Comparison of ENCODE assay signal across 22 cellular contexts in the genomic region with DNA sequence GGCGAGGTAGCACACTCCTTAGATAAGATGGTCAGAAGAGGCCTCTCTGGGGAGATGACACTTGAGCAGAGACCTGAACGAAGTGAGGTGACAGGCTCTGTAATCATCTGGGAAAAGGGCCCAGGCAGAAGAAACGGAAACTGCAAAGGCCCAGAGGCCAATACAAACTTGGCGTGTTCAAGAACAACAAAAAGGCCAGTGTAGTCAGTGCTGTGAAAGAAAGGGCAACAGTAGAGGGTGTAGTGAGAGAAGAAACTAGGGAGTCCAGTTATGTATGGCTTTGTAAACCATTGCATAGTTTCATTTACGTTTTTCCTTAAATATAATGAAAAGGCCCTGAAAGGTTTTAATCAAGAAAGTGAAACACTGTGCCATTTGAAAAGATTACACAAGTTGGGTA. TPM values are rescaled to one million over a fixed set of nuclear protein-coding genes. Genes with fewer than 3 reads are reported as not detected.
A peak's percentile ranks its signal among the peaks of the same experiment; 100 is the strongest.
DNase-seq lines count a peak whose midpoint lies in the region; ATAC-seq and TF ChIP-seq lines count a peak whose summit lies in the region.
"Had no signal": no experiment of that assay in that cellular context is flagged by ENCODE, and none has a peak within 500 bp of the region (broad histone marks: within the 10 kb centered on the region; RNA-seq: fewer than 3 reads in every experiment).

No MANE protein-coding gene starts in this region.

- peak overlapping the region; percentile 72 for H3K27ac ChIP-seq in HL-60 (replicated peaks)
- H3K27ac ChIP-seq in osteoblast (ENCODE audit: low read depth, low read length): no peak overlapping the region
- H3K27ac ChIP-seq: body of pancreas, prostate gland, thoracic aorta, WERI-Rb-1 had no signal

- peak overlapping the region; percentile 21 for H2AFZ ChIP-seq in osteoblast (ENCODE audit: low read length)

- H3K4me1 ChIP-seq in osteoblast (ENCODE audit: insufficient read depth, low read length): peaks cover 8% of the 10 kb centered on the region
- H3K4me1 ChIP-seq: prostate gland had no signal

- H3K9me3 ChIP-seq in osteoblast (ENCODE audit: low read depth, low read length): no peaks in the 10 kb centered on the region
- H3K9me3 ChIP-seq: body of pancreas, prostate gland, thoracic aorta had no signal

- no peaks in the 10 kb centered on the region for H4K20me1 ChIP-seq in osteoblast (ENCODE audit: insufficient read depth, low read length)

- ATAC-seq in GM21737 (IDR thresholded peaks at IDR 0.05; ENCODE audit: unreplicated experiment): no peak
- no peak for ATAC-seq in HG02623 (IDR thresholded peaks at IDR 0.05; ENCODE audit: unreplicated experiment)
- ATAC-seq: activated naive CD8-positive, alpha-beta T cell treated with anti-CD3 and anti-CD28 coated beads, Interleukin-2, amount 50 U/mL, for 24 hours; body of pancreas; esophagus mucosa had no signal

- no peaks in the 10 kb centered on the region for H3K79me2 ChIP-seq in osteoblast (ENCODE audit: insufficient read depth, low read length)

- H3K27me3 ChIP-seq in HL-60 (ENCODE audit: insufficient read depth, poor library complexity, severe bottlenecking) (no peaks in the 10 kb centered on the region), osteoblast (ENCODE audit: insufficient read depth, low read length) (no peaks in the 10 kb centered on the region)
- H3K27me3 ChIP-seq: body of pancreas had no signal

- no peak for TF ChIP-seq CTCF in GM12865 (IDR thresholded peaks at IDR 0.05; ENCODE audit: insufficient read depth, low read depth, low read length, missing control alignments)
- no peak for TF ChIP-seq CTCF in HL-60 (IDR thresholded peaks at IDR 0.05; ENCODE audit: insufficient read depth, low read length)
- TF ChIP-seq CTCF in osteoblast (IDR thresholded peaks at IDR 0.05; ENCODE audit: extremely low read depth, low read depth, low read length): no peak

- H3K4me3 ChIP-seq in GM12865 (ENCODE audit: low read depth, low read length): no peak overlapping the region
- H3K4me3 ChIP-seq in HL-60 (replicated peaks; ENCODE audit: insufficient read depth, low read length): no peak overlapping the region
- no peak overlapping the region for H3K4me3 ChIP-seq in osteoblast (ENCODE audit: insufficient read depth, low read length)
- H3K4me3 ChIP-seq: body of pancreas, prostate gland, thoracic aorta had no signal

- H3K4me2 ChIP-seq in osteoblast (ENCODE audit: insufficient read depth, low read length): no peak overlapping the region

- no peaks in the 10 kb centered on the region for H3K36me3 ChIP-seq in osteoblast (ENCODE audit: insufficient read depth, low read length)
- H3K36me3 ChIP-seq: prostate gland, thoracic aorta, WERI-Rb-1 had no signal

- DNase-seq in GM12865 (ENCODE audit: low read depth): peak; percentile 62
- no peak for DNase-seq in HL-60 (ENCODE audit: low read depth in 1 of 2, low spot score in 1 of 2)
- DNase-seq in dermis blood vessel endothelial cell: peak; percentile 34
- no peak for DNase-seq in osteoblast (ENCODE audit: insufficient read length, low spot score, missing footprints)
- no peak for DNase-seq in GM19240 (ENCODE audit: insufficient read length, low spot score)
- DNase-seq in OCI-M2 (lab: John Stamatoyannopoulos, UW; ENCODE audit: unreplicated experiment): no peak
- DNase-seq: activated CD4-positive, alpha-beta T cell treated with anti-CD3 and anti-CD28 coated beads, Interleukin-2, amount 10 ng/mL, durations not matched to agents 24 days and 14 days; activated naive CD8-positive, alpha-beta T cell treated with anti-CD3 and anti-CD28 coated beads, Interleukin-2, amount 50 U/mL, for 24 hours; activated T-cell treated with anti-CD3 and anti-CD28 coated beads, Interleukin-2, amount 50 U/mL, for 48 hours; body of pancreas; DND-41; effector CD8-positive, alpha-beta T cell; foreskin fibroblast; H7; stimulated activated naive CD4-positive, alpha-beta T cell; WERI-Rb-1 had no signal

RNA-seq across cellular contexts. Expression of a gene that starts 31.8 kb away (rescaled TPM):
- total RNA-seq in dermis blood vessel endothelial cell (66.2 and 88.7 TPM in 2 replicates), osteoblast (18.1 and 29.5 TPM in 2 replicates)
- total RNA-seq: OCI-LY7 had no signal

Comparison
In these comparisons a context has a peak if more than half of its experiments do, and no peak if none do; other contexts are left out.
1. DNase-seq: peak in GM12865 (single experiment) and dermis blood vessel endothelial cell (single experiment); none in HL-60 (0 of 2), osteoblast (single experiment), GM19240 (single experiment) and OCI-M2 (single experiment).